In the genomic region with DNA sequence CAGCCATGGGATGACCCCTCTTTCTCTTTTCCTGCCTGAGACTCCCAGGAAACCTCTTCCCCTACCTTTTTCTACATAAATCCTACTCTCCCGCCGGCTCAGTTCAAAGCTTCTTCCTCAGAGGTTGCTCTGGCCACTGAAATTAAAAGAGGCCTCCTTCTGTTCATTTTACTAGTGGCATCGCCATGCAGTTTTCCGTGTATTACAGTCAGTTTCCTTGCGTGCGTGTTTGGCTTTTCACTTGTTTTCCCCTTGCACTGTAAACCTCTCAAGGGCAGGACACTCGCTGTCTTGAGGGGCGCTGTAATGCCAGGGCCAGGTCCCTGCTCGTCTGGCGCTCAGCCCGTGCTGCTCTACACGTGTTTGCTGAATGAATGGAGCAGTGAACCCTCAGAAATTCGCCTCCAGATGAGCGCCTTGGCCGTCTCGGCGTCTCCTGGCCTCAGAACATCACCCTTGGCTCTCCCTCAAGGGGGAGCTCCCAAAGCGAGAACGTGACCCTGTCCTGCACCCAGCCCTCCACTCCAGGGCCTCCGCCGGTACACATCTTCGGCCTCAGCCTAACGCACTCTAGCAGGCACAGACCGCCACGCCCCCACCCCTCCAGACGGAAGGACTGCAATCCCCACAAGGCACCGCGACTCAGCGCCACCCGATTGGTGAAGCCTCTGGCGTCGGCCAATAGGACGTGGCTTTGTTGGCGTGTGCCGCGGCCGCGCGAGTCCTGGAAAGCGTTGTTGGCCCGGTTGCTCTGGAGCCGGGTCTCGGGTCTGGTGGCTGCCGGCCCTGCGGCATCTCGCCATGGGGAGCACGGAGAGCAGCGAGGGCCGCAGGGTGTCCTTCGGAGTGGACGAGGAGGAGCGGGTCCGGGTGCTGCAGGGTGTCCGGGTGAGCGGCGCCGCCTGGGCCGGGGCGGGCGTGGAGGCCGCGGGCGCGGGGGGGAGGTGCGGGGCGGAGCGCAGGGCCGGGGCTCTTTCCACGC, we compare ENCODE assay signal across 8 cellular contexts. TPM values are rescaled to one million over a fixed set of nuclear protein-coding genes. Genes with fewer than 3 reads are reported as not detected.
DNase-seq lines count a peak whose midpoint lies in the region; TF ChIP-seq lines count a peak whose summit lies in the region.

A gene with protein sequence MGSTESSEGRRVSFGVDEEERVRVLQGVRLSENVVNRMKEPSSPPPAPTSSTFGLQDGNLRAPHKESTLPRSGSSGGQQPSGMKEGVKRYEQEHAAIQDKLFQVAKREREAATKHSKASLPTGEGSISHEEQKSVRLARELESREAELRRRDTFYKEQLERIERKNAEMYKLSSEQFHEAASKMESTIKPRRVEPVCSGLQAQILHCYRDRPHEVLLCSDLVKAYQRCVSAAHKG (plus strand): TSS at position 729 of the 982 bp plus-strand sequence. CDS start 73 bp downstream, at position 802.

- H3K27ac Mint-ChIP-seq in HFFc6 = peak within 1 kb of the TSS; percentile 55

- peak within 1 kb of the TSS; percentile 95 for H3K4me3 ChIP-seq in SK-N-MC

- H3K36me3 ChIP-seq in SK-N-MC (ENCODE audit: insufficient read depth, low read length) = peaks cover 15% of the 10 kb centered on the region; the same call in 1 of the 2 replicates

- no peak within 1 kb of the TSS for H3K27ac ChIP-seq in SK-N-MC

- H3K9me3 Mint-ChIP-seq in HFFc6 = peaks cover 7% of the 10 kb centered on the region

- H3K36me3 Mint-ChIP-seq in HFFc6 (ENCODE audit: low read depth) = 0 out of 2 replicates have a peak, but pooled peaks cover 11% of the 10 kb centered on the region

- peak; percentile 56 for TF ChIP-seq CTCF in HFFc6 (IDR thresholded peaks at IDR 0.05)

- peak within 1 kb of the TSS; percentile 81 for H3K9ac ChIP-seq in SK-N-MC (ENCODE audit: insufficient read length)

- H3K9me3 ChIP-seq in SK-N-MC (ENCODE audit: low read depth, low read length) = peaks cover 8% of the 10 kb centered on the region; the same call in 1 of the 2 replicates

- DNase-seq in GM04503 (ENCODE audit: low read depth) (peak; percentile 59), HFFc6 (peak; percentile 94), NAMALWA (ENCODE audit: low spot score) (peak; percentile 98), SK-N-MC (ENCODE audit: low read depth, low spot score) (peak; percentile 86), germinal center (ENCODE audit: low spot score) (peak; percentile 99), non-pigmented ciliary epithelial cell (ENCODE audit: low read depth) (peak; percentile 79), superior temporal gyrus (ENCODE audit: extremely low spot score) (peak; percentile 93)
- DNase-seq in activated naive CD4-positive, alpha-beta T cell treated with anti-CD3 and anti-CD28 coated beads, Interleukin-2, amount 50 U/mL, for 16 hours = peak; percentile 97

- peaks cover 29% of the 10 kb centered on the region for H3K4me1 Mint-ChIP-seq in HFFc6 (ENCODE audit: low read depth)

- H3K4me3 Mint-ChIP-seq in HFFc6 = peak within 1 kb of the TSS; percentile 92

- H3K27me3 Mint-ChIP-seq in HFFc6 (ENCODE audit: insufficient read depth) = peaks cover 7% of the 10 kb centered on the region; the same call in 1 of the 2 replicates

RNA-seq across cellular contexts. Expression of the gene that starts here (rescaled TPM):
- 10 to 100 TPM; 18.6 to 22.9 (median 19.9) TPM for total RNA-seq in HFFc6 (2021; fragmentation: NEBNext Ultra II Directional; extraction: Animal tissue kit (Norgen Biotek cat#: 25700))
